10 cellular contexts compared by ENCODE assay signal in genomic region chr7:47568056-47568455, GRCh38.
"Had no signal": no experiment of that assay in that cellular context is flagged by ENCODE, and none has a peak within 500 bp of the region (broad histone marks: within the 10 kb centered on the region; RNA-seq: fewer than 3 reads in every experiment).

No MANE protein-coding gene starts in this region.

- H3K9me3 ChIP-seq: ascending aorta had no signal

- ATAC-seq: activated CD8-positive, alpha-beta T cell treated with anti-CD3 and anti-CD28 coated beads for 36 hours; left lobe of liver had no signal

- H3K9ac ChIP-seq: neural progenitor cell had no signal

- H3K4me1 ChIP-seq: neural progenitor cell had no signal

- H3K27ac ChIP-seq: ascending aorta, neural progenitor cell had no signal

- H3K4me3 Mint-ChIP-seq: activated CD8-positive, alpha-beta T cell treated with anti-CD3 and anti-CD28 coated beads for 36 hours; neural progenitor cell; T-helper 2 cell treated with Interferon-gamma antibody and Interleukin-4, amounts not matched to agents 5 μg/mL and 100 μg/mL, for 36 hours had no signal

- DNase-seq: activated CD8-positive, alpha-beta memory T cell treated with anti-CD3 and anti-CD28 coated beads, Interleukin-2, amount 50 U/mL, for 48 hours; activated CD8-positive, alpha-beta T cell treated with anti-CD3 and anti-CD28 coated beads for 36 hours; activated naive CD4-positive, alpha-beta T cell; effector CD4-positive, alpha-beta T cell; mesendoderm; retina had no signal

- H3K4me2 ChIP-seq: neural progenitor cell had no signal

- H3K27ac Mint-ChIP-seq: activated CD8-positive, alpha-beta T cell treated with anti-CD3 and anti-CD28 coated beads for 36 hours; T-helper 2 cell treated with Interferon-gamma antibody and Interleukin-4, amounts not matched to agents 5 μg/mL and 100 μg/mL, for 36 hours had no signal

- H3K27me3 Mint-ChIP-seq: activated CD8-positive, alpha-beta T cell treated with anti-CD3 and anti-CD28 coated beads for 36 hours had no signal

- H3K9me3 Mint-ChIP-seq: activated CD8-positive, alpha-beta T cell treated with anti-CD3 and anti-CD28 coated beads for 36 hours; neural progenitor cell; T-helper 2 cell treated with Interferon-gamma antibody and Interleukin-4, amounts not matched to agents 5 μg/mL and 100 μg/mL, for 36 hours had no signal

- H3K36me3 ChIP-seq: ascending aorta, neural progenitor cell had no signal

- H3K4me3 ChIP-seq: ascending aorta, neural progenitor cell had no signal

- H3K36me3 Mint-ChIP-seq: neural progenitor cell had no signal

- H3K27me3 ChIP-seq: ascending aorta, neural progenitor cell had no signal
